ENCODE assay signal across 8 cellular contexts in the genomic region with DNA sequence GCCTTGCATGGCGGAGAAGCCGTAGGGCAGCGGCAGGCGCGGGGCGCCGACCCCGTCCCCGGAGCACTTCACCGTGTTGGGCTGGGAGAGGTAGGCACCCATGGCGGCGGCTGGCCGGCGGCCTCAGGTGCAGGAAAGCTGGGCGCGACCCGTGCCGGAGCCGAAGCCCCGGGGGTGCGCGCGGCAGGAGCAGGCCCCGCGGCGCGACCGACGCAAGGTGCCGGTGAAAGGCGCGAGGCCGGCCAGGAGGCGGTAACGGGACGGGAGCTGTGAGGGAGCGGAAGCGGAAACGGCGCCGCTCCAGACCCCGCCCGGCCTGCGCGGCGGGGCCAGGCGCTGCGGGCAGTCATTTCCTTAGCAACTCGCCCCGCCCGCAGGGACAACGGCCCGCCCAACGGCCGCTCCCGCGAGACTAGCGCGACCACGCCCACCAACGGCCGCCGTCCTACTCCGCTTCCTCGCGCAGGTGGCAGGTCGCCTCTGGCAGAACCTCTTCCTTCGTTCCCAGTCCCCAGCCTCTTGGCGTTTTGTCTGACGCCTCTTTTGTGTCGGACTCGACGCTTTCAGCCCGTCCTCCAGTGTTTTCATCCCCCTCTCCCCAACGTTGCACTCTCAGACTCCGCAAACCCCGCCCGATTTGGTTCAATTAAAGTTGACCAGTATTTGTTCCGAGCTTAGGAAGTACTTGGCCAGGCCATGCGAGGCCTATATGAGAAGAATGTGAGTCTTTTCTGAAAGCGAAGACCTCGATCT. TPM values are rescaled to one million over a fixed set of nuclear protein-coding genes. Genes with fewer than 3 reads are reported as not detected.
A peak's percentile ranks its signal among the peaks of the same experiment; 100 is the strongest.
DNase-seq lines count a peak whose midpoint lies in the region; ATAC-seq, FAIRE-seq and TF ChIP-seq lines count a peak whose summit lies in the region.

A gene with protein sequence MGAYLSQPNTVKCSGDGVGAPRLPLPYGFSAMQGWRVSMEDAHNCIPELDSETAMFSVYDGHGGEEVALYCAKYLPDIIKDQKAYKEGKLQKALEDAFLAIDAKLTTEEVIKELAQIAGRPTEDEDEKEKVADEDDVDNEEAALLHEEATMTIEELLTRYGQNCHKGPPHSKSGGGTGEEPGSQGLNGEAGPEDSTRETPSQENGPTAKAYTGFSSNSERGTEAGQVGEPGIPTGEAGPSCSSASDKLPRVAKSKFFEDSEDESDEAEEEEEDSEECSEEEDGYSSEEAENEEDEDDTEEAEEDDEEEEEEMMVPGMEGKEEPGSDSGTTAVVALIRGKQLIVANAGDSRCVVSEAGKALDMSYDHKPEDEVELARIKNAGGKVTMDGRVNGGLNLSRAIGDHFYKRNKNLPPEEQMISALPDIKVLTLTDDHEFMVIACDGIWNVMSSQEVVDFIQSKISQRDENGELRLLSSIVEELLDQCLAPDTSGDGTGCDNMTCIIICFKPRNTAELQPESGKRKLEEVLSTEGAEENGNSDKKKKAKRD (minus strand): TSS at position 271 of the 753 bp plus-strand sequence. CDS start 169 bp downstream, at position 102.

- TF ChIP-seq RAD21 in HepG2 (CRISPR knock-in tag; IDR thresholded peaks at IDR 0.05): peak; percentile 57

- H3K9me3 ChIP-seq in HepG2 (ENCODE audit: low read length): no peaks in the 10 kb centered on the region

- H3K27me3 ChIP-seq in HepG2 (ENCODE audit: control insufficient read depth in 1 of 2, insufficient read depth in 2 of 2, low read length in 2 of 2): no peaks in the 10 kb centered on the region; a peak in 1 of 5 replicates

- H3K27ac ChIP-seq in HepG2 (ENCODE audit: extremely low read length, insufficient read depth, low read length): peak within 1 kb of the TSS; percentile 95

- H3K4me1 Mint-ChIP-seq in dendritic cell treated with granulocyte-macrophage colony-stimulating factor and Interleukin-4, amounts not matched to agents 40 ng/mL and 50 ng/mL, for 4 days (ENCODE audit: low read depth): peaks cover 40% of the 10 kb centered on the region

- H3K79me2 ChIP-seq in HepG2 (ENCODE audit: insufficient read depth, low read length): peaks cover 41% of the 10 kb centered on the region

- H3K4me3 Mint-ChIP-seq in dendritic cell treated with granulocyte-macrophage colony-stimulating factor and Interleukin-4, amounts not matched to agents 40 ng/mL and 50 ng/mL, for 4 days: peak within 1 kb of the TSS; percentile 96

- peak within 1 kb of the TSS; percentile 94 for H3K27ac Mint-ChIP-seq in dendritic cell treated with granulocyte-macrophage colony-stimulating factor and Interleukin-4, amounts not matched to agents 40 ng/mL and 50 ng/mL, for 4 days

- peaks cover 45% of the 10 kb centered on the region for H3K36me3 Mint-ChIP-seq in dendritic cell treated with granulocyte-macrophage colony-stimulating factor and Interleukin-4, amounts not matched to agents 40 ng/mL and 50 ng/mL, for 4 days (ENCODE audit: low read depth)

- under 1% methylated on average over 52 of the region's 82 CpGs for WGBS in HepG2 (ENCODE audit: low lambda C conversion rate)

- peaks cover 3% of the 10 kb centered on the region for H3K27me3 Mint-ChIP-seq in dendritic cell treated with granulocyte-macrophage colony-stimulating factor and Interleukin-4, amounts not matched to agents 40 ng/mL and 50 ng/mL, for 4 days

- ATAC-seq in GM19397 (IDR thresholded peaks at IDR 0.05; ENCODE audit: unreplicated experiment) (peak; percentile 97), HG03565 (IDR thresholded peaks at IDR 0.05; ENCODE audit: unreplicated experiment) (peak; percentile 87), HepG2 (peak; percentile 94)

- H3K4me1 ChIP-seq in HepG2 (ENCODE audit: insufficient read depth, low read length): peaks cover 75% of the 10 kb centered on the region

- CTCF ChIA-PET in HepG2 (lab: Yijun Ruan, JAX; ENCODE audit: low intra/inter-chr PET ratio, low total read pairs): interaction anchor here (3.2 to 3.5 kb wide), 2 partner anchors 21 to 273 kb away, joined by 23 to 29 read pairs; no protein-coding TSS in a partner anchor

- peak; percentile 27 for TF ChIP-seq CTCF in HepG2 (CRISPR knock-in tag; IDR thresholded peaks at IDR 0.05)

- H3K9me3 Mint-ChIP-seq in dendritic cell treated with granulocyte-macrophage colony-stimulating factor and Interleukin-4, amounts not matched to agents 40 ng/mL and 50 ng/mL, for 4 days: no peaks in the 10 kb centered on the region

- H2AFZ ChIP-seq in HepG2 (ENCODE audit: low read length): peak within 1 kb of the TSS; percentile 77

- in situ Hi-C loops in HepG2 (cut with HindIII; ENCODE audit: extremely low pct_ligation_motif_present, low pct_unique_long_range_greater_than_20kb): no loop called here

- intact Hi-C loops in dendritic cell treated with granulocyte-macrophage colony-stimulating factor and Interleukin-4, amounts not matched to agents 40 ng/mL and 50 ng/mL, for 4 days (cut with micrococcal nuclease): loop anchor here (1.0 to 10.0 kb wide), 5 partner anchors 19 to 175 kb away; partner anchors contain the start of genes EIF2B4, IFT172, NRBP1 and SNX17
- intact Hi-C loops in HepG2 (cut with micrococcal nuclease; ENCODE audit: unreplicated experiment): loop anchor here (1.0 to 5.0 kb wide), 4 partner anchors 19 to 273 kb away; partner anchors contain the start of genes IFT172, NRBP1, SLC4A1AP and SUPT7L

- TF ChIP-seq EP300 in HepG2 (IDR thresholded peaks at IDR 0.05; ENCODE audit: low read depth in 2 of 2, low read length in 2 of 2) (peak in 1 of 2 experiments; percentile 25; a peak in 1 of 4 replicates), HepG2 (CRISPR knock-in tag; IDR thresholded peaks at IDR 0.05; ENCODE audit: borderline replicate concordance) (0 out of 2 replicates have a peak, but pooled peaks have one; percentile 25)

- H3K36me3 ChIP-seq in HepG2 (replicated peaks in 1 of 2; ENCODE audit: control insufficient read depth in 1 of 2, insufficient read depth in 2 of 2, low read length in 2 of 2): peaks cover 0 to 5% of the 10 kb centered on the region in 2 experiments; a peak in 3 of 5 replicates

- 0 out of 2 replicates have a peak, but pooled peaks cover 6% of the 10 kb centered on the region for H4K20me1 ChIP-seq in HepG2 (ENCODE audit: insufficient read depth, low read length)

- peak within 1 kb of the TSS; percentile 97 for H3K4me2 ChIP-seq in HepG2 (ENCODE audit: low read depth, low read length)

- DNase-seq in CD1c-positive myeloid dendritic cell (ENCODE audit: extremely low spot score): peak; percentile 98
- DNase-seq in NCI-H774 (lab: John Stamatoyannopoulos, UW): peak; percentile 95
- DNase-seq in activated CD4-positive, alpha-beta T cell treated with anti-CD3 and anti-CD28 coated beads, Interleukin-2, amount 50 U/mL, for 4 hours: peak; percentile 94 to 96
- peak; percentile 91 for DNase-seq in HepG2 (ENCODE audit: low spot score)
- DNase-seq in stimulated activated CD4-positive, alpha-beta T cell treated with anti-CD3 and anti-CD28 coated beads, Interleukin-4, amount 100 ng/mL, for 1 hour: peak; percentile 98

- no TSS peak for BruUV-seq in HepG2 (replicated peaks; lab: Mats Ljungman, UMichigan)

- peak within 1 kb of the TSS; percentile 86 to 99 (median 93) for H3K4me3 ChIP-seq in HepG2 (replicated peaks in 1 of 3; ENCODE audit: insufficient read depth in 1 of 3, low read depth in 2 of 3, low read length in 3 of 3)

- peak; percentile 98 to 99 for TF ChIP-seq POLR2A in HepG2 (IDR thresholded peaks at IDR 0.05; ENCODE audit: insufficient read depth in 1 of 2, low read depth in 2 of 2, low read length in 2 of 2)

- POLR2A ChIA-PET in HepG2 (lab: Yijun Ruan, JAX): interaction anchor here (0.5 to 3.8 kb wide), 27 partner anchors 11 to 274 kb away, joined by 3 to 133 read pairs (median 5); partner anchors contain the start of genes CCDC121, EIF2B4, FNDC4 and GPN1

- no peak for FAIRE-seq in HepG2 (lab: Jason Lieb, UNC)

- H3K9ac ChIP-seq in HepG2 (ENCODE audit: insufficient read depth, low read depth, low read length): peak within 1 kb of the TSS; percentile 93

TF ChIP-seq in HepG2, 621 proteins besides CTCF, POLR2A, EP300 and RAD21 (continues in another document):
- TF ChIP-seq KMT2B (CRISPR knock-in tag; IDR thresholded peaks at IDR 0.05) (peak; percentile 58; the same call in 1 of the 2 replicates), ZNF136 (CRISPR knock-in tag; IDR thresholded peaks at IDR 0.05; ENCODE audit: low read depth) (peak; percentile 95), PCBP1 (IDR thresholded peaks at IDR 0.05; ENCODE audit: borderline replicate concordance, low read depth, low read length) (no peak), ZNF329 (CRISPR knock-in tag; IDR thresholded peaks at IDR 0.05; ENCODE audit: low read depth) (peak; percentile 4; the same call in 1 of the 2 replicates), ZNF605 (CRISPR knock-in tag; IDR thresholded peaks at IDR 0.05) (peak; percentile 98), U2AF1 (optimal IDR thresholded peaks at IDR 0.05; ENCODE audit: low read depth, low read length) (peak; percentile 37), RELA (CRISPR knock-in tag; IDR thresholded peaks at IDR 0.05) (0 out of 2 replicates have a peak, but pooled peaks have one; percentile 12), ZNF292 (CRISPR knock-in tag; IDR thresholded peaks at IDR 0.05; ENCODE audit: borderline replicate concordance, low read depth) (peak; percentile 74; the same call in 1 of the 2 replicates), ZNF569 (CRISPR knock-in tag; IDR thresholded peaks at IDR 0.05; ENCODE audit: borderline replicate concordance) (peak; percentile 77; the same call in 1 of the 2 replicates)

RNA-seq across cellular contexts. Expression of the gene that starts here (rescaled TPM):
- 211 and 213 TPM in 2 replicates for total RNA-seq in HepG2 (2016; rRNA removed; fragmentation: Illumina TruSeq; extraction: Trizol)
- 66.7 and 72.8 TPM in 2 replicates for total RNA-seq in HepG2 (2016; cell fraction: cytosol; rRNA removed; fragmentation: Illumina TruSeq; extraction: Trizol; ENCODE audit: low read depth)
- total RNA-seq in HepG2 (2016; cell fraction: insoluble cytoplasmic fraction; rRNA removed; fragmentation: Illumina TruSeq; extraction: Trizol): 187 and 217 TPM in 2 replicates
- 144 and 151 TPM in 2 replicates for total RNA-seq in HepG2 (2016; cell fraction: membrane; rRNA removed; fragmentation: Illumina TruSeq; extraction: Trizol)
- total RNA-seq in HepG2 (2016; cell fraction: nucleus; rRNA removed; fragmentation: Illumina TruSeq; extraction: Trizol): 93.4 and 100 TPM in 2 replicates
- 52.3 and 58.2 TPM in 2 replicates for polyA plus RNA-seq in HepG2 (2011; rRNA removed)
- polyA plus RNA-seq in HepG2 (2011; cell fraction: cytosol; rRNA removed): 57.6 and 58.9 TPM in 2 replicates
- 33.5 and 36.2 TPM in 2 replicates for polyA plus RNA-seq in HepG2 (2011; cell fraction: nucleus; rRNA removed)
- 122 and 125 TPM in 2 replicates for polyA plus RNA-seq in HepG2 (2012)
- 80.0 and 81.2 TPM in 2 replicates for polyA plus RNA-seq in HepG2 (2016; cell fraction: cytosol; fragmentation: Illumina TruSeq; extraction: Trizol; ENCODE audit: low read depth)
- polyA plus RNA-seq in HepG2 (2016; cell fraction: insoluble cytoplasmic fraction; fragmentation: Illumina TruSeq; extraction: Trizol; ENCODE audit: low read depth): 206 and 226 TPM in 2 replicates
- 120 and 128 TPM in 2 replicates for polyA plus RNA-seq in HepG2 (2016; cell fraction: membrane; fragmentation: Illumina TruSeq; extraction: Trizol; ENCODE audit: low read depth)
- polyA plus RNA-seq in HepG2 (2016; cell fraction: nucleus; fragmentation: Illumina TruSeq; extraction: Trizol; ENCODE audit: insufficient read depth, low read depth): 164 and 171 TPM in 2 replicates
- 89.1 and 115 TPM in 2 replicates for polyA minus RNA-seq in HepG2 (2011; rRNA and poly(A)+ RNA removed; ENCODE audit: low replicate concordance)
- polyA minus RNA-seq in HepG2 (2011; cell fraction: cytosol; rRNA and poly(A)+ RNA removed): 65.1 and 65.4 TPM in 2 replicates
- 18.2 and 25.2 TPM in 2 replicates for polyA minus RNA-seq in HepG2 (2011; cell fraction: nucleus; rRNA and poly(A)+ RNA removed)

Comparison
In these comparisons a context has a peak if more than half of its experiments do, and no peak if none do; other contexts are left out.
1. Peak in every context shown above with its lines: DNase-seq, ATAC-seq, H3K4me3 ChIP-seq and H3K27ac ChIP-seq.